Comparison of ENCODE assay signal across 17 cellular contexts in genomic region chr10:24467605-24468004, GRCh38.
DNase-seq lines count a peak whose midpoint lies in the region; ATAC-seq, FAIRE-seq and TF ChIP-seq lines count a peak whose summit lies in the region.
"Had no signal": no experiment of that assay in that cellular context is flagged by ENCODE, and none has a peak within 500 bp of the region (broad histone marks: within the 10 kb centered on the region; RNA-seq: fewer than 3 reads in every experiment).

No MANE protein-coding gene starts in this region.

- in situ Hi-C loops in astrocyte of the cerebellum (cut with HindIII; ENCODE audit: low sequenced_read_pairs): no loop called here

- H3K4me2 ChIP-seq in skeletal muscle satellite cell (ENCODE audit: low read length): peak overlapping the region; percentile 22

- H3K27ac Mint-ChIP-seq in HFFc6: no peak overlapping the region
- H3K27ac Mint-ChIP-seq: activated CD4-positive, alpha-beta T cell treated with anti-CD3 and anti-CD28 coated beads, Interleukin-2, amount 10 ng/mL, durations not matched to agents 7 days and 5 days; CD4-positive, CD25-positive, alpha-beta regulatory T cell had no signal

- DNase-seq in HFFc6 (no peak), astrocyte of the cerebellum (ENCODE audit: low read depth) (no peak), NCI-H2081 (lab: John Stamatoyannopoulos, UW) (no peak), NAMALWA (ENCODE audit: low spot score) (no peak), amygdala (lab: John Stamatoyannopoulos, UW) (no peak)
- DNase-seq: activated CD4-positive, alpha-beta T cell treated with anti-CD3 and anti-CD28 coated beads, Interleukin-2, amount 10 ng/mL, durations not matched to agents 7 days and 5 days; CD4-positive, CD25-positive, alpha-beta regulatory T cell; GDM1; occipital lobe; stimulated activated CD4-positive, alpha-beta T cell treated with anti-CD3 and anti-CD28 coated beads, Interleukin-2, amount 100 ng/mL, for 48 hours; stimulated activated naive CD4-positive, alpha-beta T cell; SW 1271 had no signal

- peaks cover 43% of the 10 kb centered on the region for H3K4me1 ChIP-seq in skeletal muscle satellite cell (ENCODE audit: control insufficient read depth, insufficient read depth, low read length)

- H3K36me3 ChIP-seq in skeletal muscle satellite cell (ENCODE audit: insufficient read depth, low read length): no peaks in the 10 kb centered on the region

- peaks cover under 1% of the 10 kb centered on the region; the same call in 1 of the 2 replicates for H3K9me3 Mint-ChIP-seq in HFFc6
- H3K9me3 Mint-ChIP-seq: activated CD4-positive, alpha-beta T cell treated with anti-CD3 and anti-CD28 coated beads, Interleukin-2, amount 10 ng/mL, durations not matched to agents 7 days and 5 days had no signal

- no peaks in the 10 kb centered on the region for H3K9me3 ChIP-seq in skeletal muscle satellite cell (replicated peaks; ENCODE audit: low read length)

- H3K4me1 Mint-ChIP-seq in HFFc6 (ENCODE audit: low read depth): peaks cover 62% of the 10 kb centered on the region

- no peak for TF ChIP-seq CTCF in HFFc6 (IDR thresholded peaks at IDR 0.05)
- TF ChIP-seq CTCF in astrocyte of the cerebellum (IDR thresholded peaks at IDR 0.05; ENCODE audit: low read depth, low read length, missing control alignments): no peak

- H3K27me3 ChIP-seq in skeletal muscle satellite cell (ENCODE audit: control insufficient read depth, insufficient read depth, low read length): no peaks in the 10 kb centered on the region

- H3K27me3 Mint-ChIP-seq in HFFc6 (ENCODE audit: insufficient read depth): peaks cover 7% of the 10 kb centered on the region

- H3K4me3 ChIP-seq in astrocyte of the cerebellum (ENCODE audit: low read depth, low read length): peak overlapping the region; percentile 70
- H3K4me3 ChIP-seq in skeletal muscle satellite cell (ENCODE audit: low read length): no peak overlapping the region
- H3K4me3 ChIP-seq: K562 had no signal

- no peaks in the 10 kb centered on the region for H3K36me3 Mint-ChIP-seq in HFFc6 (ENCODE audit: low read depth)
- H3K36me3 Mint-ChIP-seq: CD4-positive, CD25-positive, alpha-beta regulatory T cell had no signal

- H3K4me3 Mint-ChIP-seq in HFFc6: peak overlapping the region; percentile 52; the same call in 1 of the 2 replicates
- H3K4me3 Mint-ChIP-seq: activated CD4-positive, alpha-beta T cell treated with anti-CD3 and anti-CD28 coated beads, Interleukin-2, amount 10 ng/mL, durations not matched to agents 7 days and 5 days; CD4-positive, CD25-positive, alpha-beta regulatory T cell had no signal

- H3K9ac ChIP-seq in skeletal muscle satellite cell (ENCODE audit: low read depth, low read length): no peak overlapping the region

- FAIRE-seq in islet of Langerhans (lab: Jason Lieb, UNC): peak; percentile 38
- FAIRE-seq: GM18507, K562 had no signal

- ATAC-seq in HG03159 (IDR thresholded peaks at IDR 0.05; ENCODE audit: unreplicated experiment): no peak
- ATAC-seq: K562 had no signal
